In the genomic region with DNA sequence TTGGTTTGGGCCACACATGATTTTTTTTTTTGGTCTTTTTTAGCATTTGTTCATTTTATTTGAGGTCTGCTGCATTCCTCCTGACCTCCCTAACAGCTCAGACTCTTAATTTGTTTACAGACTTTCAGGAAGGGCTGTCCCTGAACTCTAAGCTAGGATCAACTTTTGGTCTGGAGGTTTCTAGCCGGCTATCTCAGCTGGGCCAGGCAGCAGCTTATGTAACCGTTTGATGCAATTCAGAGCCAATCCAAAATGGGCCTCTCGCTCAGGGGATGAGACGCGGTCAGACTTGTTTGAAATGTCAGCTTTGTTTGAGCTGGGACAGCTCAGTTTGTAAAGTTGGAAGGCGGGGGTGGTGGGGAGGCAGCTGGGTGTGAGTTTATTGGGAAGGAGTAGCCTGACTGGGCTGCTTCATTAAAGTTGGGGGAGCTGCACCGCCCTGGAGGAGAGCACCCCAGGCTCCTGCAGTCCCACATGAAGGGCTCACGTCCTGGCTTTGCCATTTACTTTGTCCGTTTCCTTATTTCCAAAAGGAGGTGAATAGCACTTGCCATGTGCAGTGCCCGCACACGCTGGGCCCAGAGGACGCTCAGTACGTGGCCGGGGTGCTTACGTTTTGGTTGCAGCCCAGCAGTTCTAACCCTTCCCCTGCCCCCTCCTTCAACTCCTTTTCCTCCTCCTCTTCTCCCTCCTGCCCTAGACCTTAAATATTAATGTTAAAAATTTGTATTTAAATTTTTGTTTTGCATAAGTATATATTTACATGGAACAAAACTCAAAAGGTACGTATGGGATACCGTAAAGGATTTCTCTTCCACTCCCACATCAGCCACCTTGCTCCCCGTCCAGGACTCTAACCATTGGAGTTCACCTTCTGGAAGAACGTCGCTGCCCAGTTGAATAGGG, we compare ENCODE assay signal across 1 cellular context.
TF ChIP-seq lines count a peak whose summit lies in the region.

No MANE protein-coding gene starts in this region.

TF ChIP-seq in HepG2, 621 proteins besides CTCF, POLR2A, EP300 and RAD21 (continued from another document and continues in another):
- TF ChIP-seq, protein P1, sequence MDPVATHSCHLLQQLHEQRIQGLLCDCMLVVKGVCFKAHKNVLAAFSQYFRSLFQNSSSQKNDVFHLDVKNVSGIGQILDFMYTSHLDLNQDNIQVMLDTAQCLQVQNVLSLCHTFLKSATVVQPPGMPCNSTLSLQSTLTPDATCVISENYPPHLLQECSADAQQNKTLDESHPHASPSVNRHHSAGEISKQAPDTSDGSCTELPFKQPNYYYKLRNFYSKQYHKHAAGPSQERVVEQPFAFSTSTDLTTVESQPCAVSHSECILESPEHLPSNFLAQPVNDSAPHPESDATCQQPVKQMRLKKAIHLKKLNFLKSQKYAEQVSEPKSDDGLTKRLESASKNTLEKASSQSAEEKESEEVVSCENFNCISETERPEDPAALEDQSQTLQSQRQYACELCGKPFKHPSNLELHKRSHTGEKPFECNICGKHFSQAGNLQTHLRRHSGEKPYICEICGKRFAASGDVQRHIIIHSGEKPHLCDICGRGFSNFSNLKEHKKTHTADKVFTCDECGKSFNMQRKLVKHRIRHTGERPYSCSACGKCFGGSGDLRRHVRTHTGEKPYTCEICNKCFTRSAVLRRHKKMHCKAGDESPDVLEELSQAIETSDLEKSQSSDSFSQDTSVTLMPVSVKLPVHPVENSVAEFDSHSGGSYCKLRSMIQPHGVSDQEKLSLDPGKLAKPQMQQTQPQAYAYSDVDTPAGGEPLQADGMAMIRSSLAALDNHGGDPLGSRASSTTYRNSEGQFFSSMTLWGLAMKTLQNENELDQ (CRISPR knock-in tag; IDR thresholded peaks at IDR 0.05; ENCODE audit: borderline replicate concordance), result no peak
- TF ChIP-seq ZNF775 (CRISPR knock-in tag; IDR thresholded peaks at IDR 0.05; ENCODE audit: borderline replicate concordance) (no peak; the same call in 1 of the 2 replicates), ZNF335 (CRISPR knock-in tag; IDR thresholded peaks at IDR 0.05) (peak; percentile 94; the same call in 1 of the 2 replicates), HOXA5 (CRISPR knock-in tag; IDR thresholded peaks at IDR 0.05) (peak; percentile 84; the same call in 1 of the 2 replicates), MTF2 (CRISPR knock-in tag; IDR thresholded peaks at IDR 0.05; ENCODE audit: borderline replicate concordance) (no peak), ZNF383 (CRISPR knock-in tag; IDR thresholded peaks at IDR 0.05; ENCODE audit: borderline replicate concordance) (no peak), ATF7-NPFF (CRISPR knock-in tag; IDR thresholded peaks at IDR 0.05; ENCODE audit: low read depth) (peak; percentile 73; the same call in 1 of the 2 replicates), DR1 (CRISPR knock-in tag; IDR thresholded peaks at IDR 0.05) (no peak), PCBP1 (IDR thresholded peaks at IDR 0.05; ENCODE audit: borderline replicate concordance, low read depth, low read length) (peak; percentile 92; the same call in 1 of the 2 replicates), JDP2 (CRISPR knock-in tag; IDR thresholded peaks at IDR 0.05; ENCODE audit: borderline replicate concordance) (no peak), SIN3B (IDR thresholded peaks at IDR 0.05; ENCODE audit: low read length) (no peak; the same call in 1 of the 2 replicates), TBX2 (CRISPR knock-in tag; IDR thresholded peaks at IDR 0.05; ENCODE audit: borderline replicate concordance) (peak; percentile 98), NFATC3 (CRISPR knock-in tag; IDR thresholded peaks at IDR 0.05) (0 out of 2 replicates have a peak, but pooled peaks have one; percentile 32), ZNF251 (CRISPR knock-in tag; IDR thresholded peaks at IDR 0.05) (no peak), EHMT2 (IDR thresholded peaks at IDR 0.05; ENCODE audit: borderline replicate concordance, low read depth, low read length) (peak; percentile 69; the same call in 1 of the 2 replicates), ZNF616 (CRISPR knock-in tag; IDR thresholded peaks at IDR 0.05; ENCODE audit: low read depth) (peak; percentile 54; the same call in 1 of the 2 replicates), ZFYVE20 (CRISPR knock-in tag; IDR thresholded peaks at IDR 0.05; ENCODE audit: borderline replicate concordance, low read depth) (no peak), ZNF260 (CRISPR knock-in tag; IDR thresholded peaks at IDR 0.05; ENCODE audit: borderline replicate concordance, low read depth) (no peak), MTA1 (CRISPR knock-in tag; IDR thresholded peaks at IDR 0.05; ENCODE audit: borderline replicate concordance) (no peak), ELF1 (CRISPR knock-in tag; IDR thresholded peaks at IDR 0.05) (peak; percentile 72), ZNF3 (CRISPR knock-in tag; IDR thresholded peaks at IDR 0.05) (peak; percentile 69; the same call in 1 of the 2 replicates), ZNF567 (CRISPR knock-in tag; IDR thresholded peaks at IDR 0.05; ENCODE audit: borderline replicate concordance) (no peak), TARDBP (CRISPR knock-in tag; IDR thresholded peaks at IDR 0.05) (peak; percentile 99), THAP11 (CRISPR knock-in tag; IDR thresholded peaks at IDR 0.05) (peak; percentile 85), POGZ (CRISPR knock-in tag; IDR thresholded peaks at IDR 0.05) (peak; percentile 95), RARA (CRISPR knock-in tag; IDR thresholded peaks at IDR 0.05) (peak; percentile 100), KLF11 (CRISPR knock-in tag; IDR thresholded peaks at IDR 0.05) (peak; percentile 81), IRX3 (CRISPR knock-in tag; IDR thresholded peaks at IDR 0.05; ENCODE audit: borderline replicate concordance, low read depth) (peak; percentile 90; the same call in 1 of the 2 replicates), NR3C1 (CRISPR knock-in tag; IDR thresholded peaks at IDR 0.05) (no peak), SMAD1 (CRISPR knock-in tag; IDR thresholded peaks at IDR 0.05; ENCODE audit: borderline replicate concordance, low read depth) (peak; percentile 80; the same call in 1 of the 2 replicates), SRY (CRISPR knock-in tag; IDR thresholded peaks at IDR 0.05) (no peak), CREB1 (IDR thresholded peaks at IDR 0.05) (no peak), CREB1 (CRISPR knock-in tag; IDR thresholded peaks at IDR 0.05) (no peak), DPF2 (CRISPR knock-in tag; IDR thresholded peaks at IDR 0.05; ENCODE audit: borderline replicate concordance, low read depth) (peak; percentile 99), SRF (IDR thresholded peaks at IDR 0.05; ENCODE audit: low read depth, low read length) (peak; percentile 39; the same call in 1 of the 2 replicates), ZBTB3 (CRISPR knock-in tag; IDR thresholded peaks at IDR 0.05; ENCODE audit: borderline replicate concordance, low read depth) (no peak), CENPT (CRISPR knock-in tag; IDR thresholded peaks at IDR 0.05; ENCODE audit: low read depth) (no peak)
- TF ChIP-seq, protein P2, sequence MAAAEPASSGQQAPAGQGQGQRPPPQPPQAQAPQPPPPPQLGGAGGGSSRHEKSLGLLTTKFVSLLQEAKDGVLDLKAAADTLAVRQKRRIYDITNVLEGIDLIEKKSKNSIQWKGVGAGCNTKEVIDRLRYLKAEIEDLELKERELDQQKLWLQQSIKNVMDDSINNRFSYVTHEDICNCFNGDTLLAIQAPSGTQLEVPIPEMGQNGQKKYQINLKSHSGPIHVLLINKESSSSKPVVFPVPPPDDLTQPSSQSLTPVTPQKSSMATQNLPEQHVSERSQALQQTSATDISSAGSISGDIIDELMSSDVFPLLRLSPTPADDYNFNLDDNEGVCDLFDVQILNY (CRISPR knock-in tag; conservative IDR thresholded peaks at IDR 0.05), result no peak
- TF ChIP-seq, protein P3, sequence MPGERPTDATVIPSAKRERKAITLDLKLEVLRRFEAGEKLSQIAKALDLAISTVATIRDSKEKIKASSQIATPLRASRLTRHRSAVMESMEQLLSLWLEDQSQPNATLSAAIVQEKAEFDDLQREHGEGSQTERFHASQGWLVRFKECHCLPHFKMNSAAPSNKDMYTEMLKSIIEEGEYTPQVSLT (CRISPR knock-in tag; IDR thresholded peaks at IDR 0.05; ENCODE audit: borderline replicate concordance, low read depth), result no peak
- TF ChIP-seq, protein P4, sequence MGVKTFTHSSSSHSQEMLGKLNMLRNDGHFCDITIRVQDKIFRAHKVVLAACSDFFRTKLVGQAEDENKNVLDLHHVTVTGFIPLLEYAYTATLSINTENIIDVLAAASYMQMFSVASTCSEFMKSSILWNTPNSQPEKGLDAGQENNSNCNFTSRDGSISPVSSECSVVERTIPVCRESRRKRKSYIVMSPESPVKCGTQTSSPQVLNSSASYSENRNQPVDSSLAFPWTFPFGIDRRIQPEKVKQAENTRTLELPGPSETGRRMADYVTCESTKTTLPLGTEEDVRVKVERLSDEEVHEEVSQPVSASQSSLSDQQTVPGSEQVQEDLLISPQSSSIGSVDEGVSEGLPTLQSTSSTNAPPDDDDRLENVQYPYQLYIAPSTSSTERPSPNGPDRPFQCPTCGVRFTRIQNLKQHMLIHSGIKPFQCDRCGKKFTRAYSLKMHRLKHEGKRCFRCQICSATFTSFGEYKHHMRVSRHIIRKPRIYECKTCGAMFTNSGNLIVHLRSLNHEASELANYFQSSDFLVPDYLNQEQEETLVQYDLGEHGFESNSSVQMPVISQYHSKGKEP (CRISPR knock-in tag; IDR thresholded peaks at IDR 0.05), result no peak
- TF ChIP-seq, protein P5, sequence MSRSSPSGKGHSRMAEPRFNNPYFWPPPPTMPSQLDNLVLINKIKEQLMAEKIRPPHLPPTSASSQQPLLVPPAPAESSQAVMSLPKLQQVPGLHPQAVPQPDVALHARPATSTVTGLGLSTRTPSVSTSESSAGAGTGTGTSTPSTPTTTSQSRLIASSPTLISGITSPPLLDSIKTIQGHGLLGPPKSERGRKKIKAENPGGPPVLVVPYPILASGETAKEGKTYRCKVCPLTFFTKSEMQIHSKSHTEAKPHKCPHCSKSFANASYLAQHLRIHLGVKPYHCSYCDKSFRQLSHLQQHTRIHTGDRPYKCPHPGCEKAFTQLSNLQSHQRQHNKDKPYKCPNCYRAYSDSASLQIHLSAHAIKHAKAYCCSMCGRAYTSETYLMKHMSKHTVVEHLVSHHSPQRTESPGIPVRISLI (CRISPR knock-in tag; IDR thresholded peaks at IDR 0.05; ENCODE audit: borderline replicate concordance), result peak; percentile 90
- TF ChIP-seq, protein P6, sequence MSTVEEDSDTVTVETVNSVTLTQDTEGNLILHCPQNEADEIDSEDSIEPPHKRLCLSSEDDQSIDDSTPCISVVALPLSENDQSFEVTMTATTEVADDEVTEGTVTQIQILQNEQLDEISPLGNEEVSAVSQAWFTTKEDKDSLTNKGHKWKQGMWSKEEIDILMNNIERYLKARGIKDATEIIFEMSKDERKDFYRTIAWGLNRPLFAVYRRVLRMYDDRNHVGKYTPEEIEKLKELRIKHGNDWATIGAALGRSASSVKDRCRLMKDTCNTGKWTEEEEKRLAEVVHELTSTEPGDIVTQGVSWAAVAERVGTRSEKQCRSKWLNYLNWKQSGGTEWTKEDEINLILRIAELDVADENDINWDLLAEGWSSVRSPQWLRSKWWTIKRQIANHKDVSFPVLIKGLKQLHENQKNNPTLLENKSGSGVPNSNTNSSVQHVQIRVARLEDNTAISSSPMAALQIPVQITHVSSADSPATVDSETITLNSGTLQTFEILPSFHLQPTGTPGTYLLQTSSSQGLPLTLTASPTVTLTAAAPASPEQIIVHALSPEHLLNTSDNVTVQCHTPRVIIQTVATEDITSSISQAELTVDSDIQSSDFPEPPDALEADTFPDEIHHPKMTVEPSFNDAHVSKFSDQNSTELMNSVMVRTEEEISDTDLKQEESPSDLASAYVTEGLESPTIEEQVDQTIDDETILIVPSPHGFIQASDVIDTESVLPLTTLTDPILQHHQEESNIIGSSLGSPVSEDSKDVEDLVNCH (CRISPR knock-in tag; IDR thresholded peaks at IDR 0.05), result no peak
- TF ChIP-seq, protein P7, sequence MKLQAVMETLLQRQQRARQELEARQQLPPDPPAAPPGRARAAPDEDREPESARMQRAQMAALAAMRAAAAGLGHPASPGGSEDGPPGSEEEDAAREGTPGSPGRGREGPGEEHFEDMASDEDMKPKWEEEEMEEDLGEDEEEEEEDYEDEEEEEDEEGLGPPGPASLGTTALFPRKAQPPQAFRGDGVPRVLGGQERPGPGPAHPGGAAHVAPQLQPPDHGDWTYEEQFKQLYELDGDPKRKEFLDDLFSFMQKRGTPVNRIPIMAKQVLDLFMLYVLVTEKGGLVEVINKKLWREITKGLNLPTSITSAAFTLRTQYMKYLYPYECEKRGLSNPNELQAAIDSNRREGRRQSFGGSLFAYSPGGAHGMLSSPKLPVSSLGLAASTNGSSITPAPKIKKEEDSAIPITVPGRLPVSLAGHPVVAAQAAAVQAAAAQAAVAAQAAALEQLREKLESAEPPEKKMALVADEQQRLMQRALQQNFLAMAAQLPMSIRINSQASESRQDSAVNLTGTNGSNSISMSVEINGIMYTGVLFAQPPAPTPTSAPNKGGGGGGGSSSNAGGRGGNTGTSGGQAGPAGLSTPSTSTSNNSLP (IDR thresholded peaks at IDR 0.05; ENCODE audit: low read depth, low read length), result peak; percentile 87
- TF ChIP-seq, protein P8, sequence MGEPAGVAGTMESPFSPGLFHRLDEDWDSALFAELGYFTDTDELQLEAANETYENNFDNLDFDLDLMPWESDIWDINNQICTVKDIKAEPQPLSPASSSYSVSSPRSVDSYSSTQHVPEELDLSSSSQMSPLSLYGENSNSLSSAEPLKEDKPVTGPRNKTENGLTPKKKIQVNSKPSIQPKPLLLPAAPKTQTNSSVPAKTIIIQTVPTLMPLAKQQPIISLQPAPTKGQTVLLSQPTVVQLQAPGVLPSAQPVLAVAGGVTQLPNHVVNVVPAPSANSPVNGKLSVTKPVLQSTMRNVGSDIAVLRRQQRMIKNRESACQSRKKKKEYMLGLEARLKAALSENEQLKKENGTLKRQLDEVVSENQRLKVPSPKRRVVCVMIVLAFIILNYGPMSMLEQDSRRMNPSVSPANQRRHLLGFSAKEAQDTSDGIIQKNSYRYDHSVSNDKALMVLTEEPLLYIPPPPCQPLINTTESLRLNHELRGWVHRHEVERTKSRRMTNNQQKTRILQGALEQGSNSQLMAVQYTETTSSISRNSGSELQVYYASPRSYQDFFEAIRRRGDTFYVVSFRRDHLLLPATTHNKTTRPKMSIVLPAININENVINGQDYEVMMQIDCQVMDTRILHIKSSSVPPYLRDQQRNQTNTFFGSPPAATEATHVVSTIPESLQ (CRISPR knock-in tag; conservative IDR thresholded peaks at IDR 0.05), result peak; percentile 76; the same call in 1 of the 2 replicates
- TF ChIP-seq, protein P9, sequence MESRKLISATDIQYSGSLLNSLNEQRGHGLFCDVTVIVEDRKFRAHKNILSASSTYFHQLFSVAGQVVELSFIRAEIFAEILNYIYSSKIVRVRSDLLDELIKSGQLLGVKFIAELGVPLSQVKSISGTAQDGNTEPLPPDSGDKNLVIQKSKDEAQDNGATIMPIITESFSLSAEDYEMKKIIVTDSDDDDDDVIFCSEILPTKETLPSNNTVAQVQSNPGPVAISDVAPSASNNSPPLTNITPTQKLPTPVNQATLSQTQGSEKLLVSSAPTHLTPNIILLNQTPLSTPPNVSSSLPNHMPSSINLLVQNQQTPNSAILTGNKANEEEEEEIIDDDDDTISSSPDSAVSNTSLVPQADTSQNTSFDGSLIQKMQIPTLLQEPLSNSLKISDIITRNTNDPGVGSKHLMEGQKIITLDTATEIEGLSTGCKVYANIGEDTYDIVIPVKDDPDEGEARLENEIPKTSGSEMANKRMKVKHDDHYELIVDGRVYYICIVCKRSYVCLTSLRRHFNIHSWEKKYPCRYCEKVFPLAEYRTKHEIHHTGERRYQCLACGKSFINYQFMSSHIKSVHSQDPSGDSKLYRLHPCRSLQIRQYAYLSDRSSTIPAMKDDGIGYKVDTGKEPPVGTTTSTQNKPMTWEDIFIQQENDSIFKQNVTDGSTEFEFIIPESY (CRISPR knock-in tag; IDR thresholded peaks at IDR 0.05), result peak; percentile 59; the same call in 1 of the 2 replicates
